10 cellular contexts compared by ENCODE assay signal in genomic region chr19:46603752-46604241, GRCh38. TPM values are rescaled to one million over a fixed set of nuclear protein-coding genes. Genes with fewer than 3 reads are reported as not detected.
DNase-seq lines count a peak whose midpoint lies in the region; ATAC-seq and TF ChIP-seq lines count a peak whose summit lies in the region.
"Had no signal": no experiment of that assay in that cellular context is flagged by ENCODE, and none has a peak within 500 bp of the region (broad histone marks: within the 10 kb centered on the region; RNA-seq: fewer than 3 reads in every experiment).

No MANE protein-coding gene starts in this region.

- peaks cover 0 to 8% (median 5%) of the 10 kb centered on the region in 11 donors for H3K9me3 ChIP-seq in heart right ventricle
- H3K9me3 ChIP-seq in naive thymus-derived CD4-positive, alpha-beta T cell (ENCODE audit: control insufficient read depth in 2 of 3, low read length in 3 of 3), result peaks cover 0 to 4% (median 0%) of the 10 kb centered on the region in 3 experiments

- peak overlapping the region; percentile 39 to 100 (median 95) for H3K27ac Mint-ChIP-seq in naive thymus-derived CD4-positive, alpha-beta T cell

- CTCF ChIA-PET in naive thymus-derived CD4-positive, alpha-beta T cell (lab: Charles Lee), result interaction anchor here (3.0 kb wide), 1 partner anchor 17 kb away, joined by 9 read pairs; no protein-coding TSS in a partner anchor

- peaks cover 35 to 67% (median 53%) of the 10 kb centered on the region in 7 donors for H3K4me1 Mint-ChIP-seq in naive thymus-derived CD4-positive, alpha-beta T cell

- TF ChIP-seq CTCF in heart right ventricle (IDR thresholded peaks at IDR 0.05), result no peak

- H3K36me3 ChIP-seq in heart right ventricle, result peaks cover 0 to 42% (median 32%) of the 10 kb centered on the region in 9 donors
- peaks cover 0 to 47% (median 11%) of the 10 kb centered on the region in 3 experiments for H3K36me3 ChIP-seq in naive thymus-derived CD4-positive, alpha-beta T cell (ENCODE audit: control insufficient read depth in 2 of 3, insufficient read depth in 3 of 3, low read length in 3 of 3)

- intact Hi-C loops in heart right ventricle (cut with DNase I) (loop anchor here in 1 of 10 donors (5.0 kb wide), 1 partner anchor 144 kb away; the partner anchor contains the start of genes FKRP and STRN4), left cardiac atrium (cut with DNase I) (no loop called here)
- intact Hi-C loops in naive thymus-derived CD4-positive, alpha-beta T cell (cut with micrococcal nuclease), result loop anchor here (1.0 to 10.0 kb wide), 7 partner anchors 8 to 1009 kb away; partner anchors contain the start of genes AP2S1 (in 1 of the 2), FKRP (in 1 of the 2), MYPOP (in 1 of the 2) and STRN4 (in 1 of the 2)

- peak overlapping the region in 8 of 10 donors; percentile 43 to 100 (median 99) for H3K27ac ChIP-seq in heart right ventricle
- H3K27ac ChIP-seq in caudate nucleus (ENCODE audit: low read depth, low read length), result peak overlapping the region; percentile 74
- H3K27ac ChIP-seq in naive thymus-derived CD4-positive, alpha-beta T cell (ENCODE audit: low read depth, low read length), result peak overlapping the region; percentile 99

- ATAC-seq in heart right ventricle (no peak), left cardiac atrium (no peak), HG03108 (IDR thresholded peaks at IDR 0.05; ENCODE audit: unreplicated experiment) (no peak)
- ATAC-seq in naive thymus-derived CD4-positive, alpha-beta T cell, result no peak
- ATAC-seq: activated naive CD4-positive, alpha-beta T cell treated with anti-CD3 and anti-CD28 coated beads, Interleukin-2, amount 50 U/mL, for 72 hours had no signal

- H3K4me3 ChIP-seq in heart right ventricle, result peak overlapping the region in 4 of 10 donors; percentile 11 to 100 (median 98)
- peak overlapping the region; percentile 99 for H3K4me3 ChIP-seq in naive thymus-derived CD4-positive, alpha-beta T cell (ENCODE audit: low read length)

- peak overlapping the region; percentile 95 to 100 (median 98) for H3K4me3 Mint-ChIP-seq in naive thymus-derived CD4-positive, alpha-beta T cell

- H3K27me3 ChIP-seq in heart right ventricle, result no peaks in the 10 kb centered on the region
- no peaks in the 10 kb centered on the region for H3K27me3 ChIP-seq in naive thymus-derived CD4-positive, alpha-beta T cell (ENCODE audit: control insufficient read depth in 2 of 2, insufficient read depth in 2 of 2, low read length in 2 of 2)

- H3K27me3 Mint-ChIP-seq in naive thymus-derived CD4-positive, alpha-beta T cell, result peaks cover 0 to 3% (median 0%) of the 10 kb centered on the region in 5 donors

- H3K4me1 ChIP-seq in heart right ventricle, result peaks cover 23 to 64% (median 47%) of the 10 kb centered on the region in 9 donors
- H3K4me1 ChIP-seq in naive thymus-derived CD4-positive, alpha-beta T cell (ENCODE audit: control insufficient read depth in 2 of 2, insufficient read depth in 2 of 2, low read length in 2 of 2), result peaks cover 15 to 30% of the 10 kb centered on the region in 2 donors

- DNase-seq in heart right ventricle, result no peak
- no peak for DNase-seq in left cardiac atrium
- peak in 2 of 61 donors; percentile 5 to 29 for DNase-seq in caudate nucleus (lab: John Stamatoyannopoulos, UW)
- no peak for DNase-seq in naive thymus-derived CD4-positive, alpha-beta T cell
- DNase-seq in GM19238 (ENCODE audit: insufficient read length, low spot score), result no peak
- DNase-seq in SKM-1 (lab: John Stamatoyannopoulos, UW; ENCODE audit: unreplicated experiment), result no peak
- no peak for DNase-seq in DMS153 (lab: John Stamatoyannopoulos, UW)

- peaks cover 8 to 42% (median 13%) of the 10 kb centered on the region in 5 donors for H3K36me3 Mint-ChIP-seq in naive thymus-derived CD4-positive, alpha-beta T cell

- peaks cover 0 to 8% (median 3%) of the 10 kb centered on the region in 11 donors for H3K9me3 Mint-ChIP-seq in naive thymus-derived CD4-positive, alpha-beta T cell

- 54 to 59% methylated on average over 9 of the region's 9 CpGs for WGBS in heart right ventricle, 2 donors

- POLR2A ChIA-PET in naive thymus-derived CD4-positive, alpha-beta T cell (lab: Charles Lee), result interaction anchor here (1.0 to 4.5 kb wide), 3 partner anchors 8 to 81 kb away, joined by 3 to 112 read pairs (median 3); no protein-coding TSS in a partner anchor

RNA-seq across cellular contexts. Expression of gene CALM3, which starts 2.7 kb away (rescaled TPM):
- total RNA-seq in heart right ventricle (100 to 1,000 TPM; 214 to 488 (median 287) TPM), left cardiac atrium (100 to 1,000 TPM; 229 to 241 TPM)
- polyA plus RNA-seq in heart right ventricle, result 100 to 1,000 TPM; 304 to 370 TPM
- total RNA-seq in naive thymus-derived CD4-positive, alpha-beta T cell, result 100 to 1,000 TPM; 203 to 517 (median 266) TPM
- 100 to 1,000 TPM; 242 to 254 TPM for polyA plus RNA-seq in naive thymus-derived CD4-positive, alpha-beta T cell

RNA-seq across cellular contexts. Expression of gene PTGIR, which starts 21.1 kb away (rescaled TPM):
- total RNA-seq in heart right ventricle (10 to 100 TPM in 1 of 10 donors, 1 to 10 TPM in 9; 1.4 to 13.7 (median 2.6) TPM), left cardiac atrium (10 to 100 TPM in 1 of 2 donors, 1 to 10 TPM in 1; 5.5 to 14.8 TPM)
- polyA plus RNA-seq in heart right ventricle, result 1 to 10 TPM; 5.5 to 8.5 TPM
- 10 to 100 TPM in 1 of 5 experiments, 1 to 10 TPM in 4; 4.2 to 99.1 (median 4.9) TPM for total RNA-seq in naive thymus-derived CD4-positive, alpha-beta T cell
- 10 to 100 TPM in 1 of 2 donors, 1 to 10 TPM in 1; 5.1 to 13.2 TPM for polyA plus RNA-seq in naive thymus-derived CD4-positive, alpha-beta T cell

RNA-seq across cellular contexts. Expression of gene GNG8, which starts 32.2 kb away (rescaled TPM):
- total RNA-seq in heart right ventricle (1 to 10 TPM in 2 of 10 donors, not detected in 8; 1.9 to 5.9 TPM), left cardiac atrium (1 to 10 TPM in 1 of 2 donors, not detected in 1; 5.2 TPM)
- not detected for polyA plus RNA-seq in heart right ventricle
- total RNA-seq in naive thymus-derived CD4-positive, alpha-beta T cell, result 10 to 100 TPM in 1 of 5 experiments, 1 to 10 TPM in 1, not detected in 3; 3.2 to 12.3 TPM
- polyA plus RNA-seq in naive thymus-derived CD4-positive, alpha-beta T cell, result 1 to 10 TPM in 1 of 2 donors, not detected in 1; 9.7 TPM
- polyA plus RNA-seq: thymus had no signal

RNA-seq across cellular contexts. Expression of gene DACT3, which starts 57.2 kb away (rescaled TPM):
- 10 to 100 TPM in 7 of 10 donors, 1 to 10 TPM in 3; 6.9 to 29.3 (median 14.9) TPM for total RNA-seq in heart right ventricle
- polyA plus RNA-seq in heart right ventricle, result 1 to 10 TPM; 3.9 to 5.0 TPM
- 10 to 100 TPM; 15.1 to 15.4 TPM for total RNA-seq in left cardiac atrium
- 1 to 10 TPM in 1 of 5 experiments, under 1 TPM in 3, not detected in 1; 0.11 to 1.3 (median 0.34) TPM for total RNA-seq in naive thymus-derived CD4-positive, alpha-beta T cell
- polyA plus RNA-seq in naive thymus-derived CD4-positive, alpha-beta T cell, result under 1 TPM in 1 of 2 donors, not detected in 1; 0.07 TPM

Comparison
In these comparisons a context has a peak if more than half of its experiments do, and no peak if none do; other contexts are left out.
1. intact Hi-C loops: an anchor here in naive thymus-derived CD4-positive, alpha-beta T cell (1.0 to 10.0 kb wide); none called in left cardiac atrium.